Comparison of ENCODE assay signal across 9 cellular contexts in the genomic region with DNA sequence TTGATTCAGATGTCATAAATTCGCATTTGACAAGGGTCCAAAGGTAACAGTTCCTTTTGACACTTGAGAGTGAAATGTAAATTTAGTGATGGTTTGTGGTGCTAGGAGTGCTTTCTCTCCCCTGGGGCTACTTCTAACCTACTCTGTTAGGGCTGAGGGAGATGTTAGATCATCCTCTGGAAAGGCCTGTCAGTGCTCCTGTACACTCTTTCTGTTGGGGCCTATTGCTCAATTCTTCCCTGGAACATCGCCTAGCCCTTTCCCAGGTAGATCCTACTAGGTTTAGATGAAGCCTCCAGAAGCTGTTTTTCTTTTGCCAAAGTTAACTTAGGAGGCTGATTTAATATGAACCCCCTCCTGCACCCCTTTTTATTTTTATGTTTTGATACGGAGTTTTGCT. TPM values are rescaled to one million over a fixed set of nuclear protein-coding genes. Genes with fewer than 3 reads are reported as not detected.
DNase-seq lines count a peak whose midpoint lies in the region; ATAC-seq and TF ChIP-seq lines count a peak whose summit lies in the region.
"Had no signal": no experiment of that assay in that cellular context is flagged by ENCODE, and none has a peak within 500 bp of the region (broad histone marks: within the 10 kb centered on the region; RNA-seq: fewer than 3 reads in every experiment).

No MANE protein-coding gene starts in this region.

- H3K4me1 ChIP-seq in DND-41 (ENCODE audit: insufficient read depth, low read length) (peaks cover 28% of the 10 kb centered on the region), adrenal gland (replicated peaks in 1 of 2) (peaks cover 0 to 15% of the 10 kb centered on the region in 2 donors), aorta (ENCODE audit: control insufficient read depth in 1 of 2, insufficient read depth in 2 of 2, low read length in 2 of 2) (no peaks in the 10 kb centered on the region)
- H3K4me1 ChIP-seq: foreskin keratinocyte had no signal

- H3K27me3 Mint-ChIP-seq in natural killer cell (ENCODE audit: low read depth in 2 of 2): no peaks in the 10 kb centered on the region

- peaks cover 9% of the 10 kb centered on the region; the same call in 1 of the 2 replicates for H4K20me1 ChIP-seq in DND-41 (ENCODE audit: insufficient read depth, low read length)

- no peak overlapping the region for H2AFZ ChIP-seq in DND-41 (ENCODE audit: low read depth, low read length)

- peaks cover 65% of the 10 kb centered on the region for H3K79me2 ChIP-seq in DND-41 (ENCODE audit: insufficient read depth, low read length)

- H3K9me3 ChIP-seq in DND-41 (ENCODE audit: insufficient read depth, low read length, severe bottlenecking): no peaks in the 10 kb centered on the region
- H3K9me3 ChIP-seq in adrenal gland (replicated peaks in 1 of 3): no peaks in the 10 kb centered on the region
- no peaks in the 10 kb centered on the region for H3K9me3 ChIP-seq in aorta (ENCODE audit: control insufficient read depth, low read length)

- peaks cover 20 to 34% of the 10 kb centered on the region in 2 donors for H3K4me1 Mint-ChIP-seq in natural killer cell

- peak overlapping the region; percentile 90 to 93 for H3K27ac Mint-ChIP-seq in natural killer cell

- TF ChIP-seq POLR2A in adrenal gland (IDR thresholded peaks at IDR 0.05): no peak

- H3K36me3 ChIP-seq in DND-41 (ENCODE audit: insufficient read depth, low read length): peaks cover 15% of the 10 kb centered on the region
- H3K36me3 ChIP-seq in adrenal gland (replicated peaks in 1 of 2): peaks cover 0 to 6% of the 10 kb centered on the region in 2 donors
- no peaks in the 10 kb centered on the region for H3K36me3 ChIP-seq in aorta (ENCODE audit: control insufficient read depth in 1 of 2, insufficient read depth in 2 of 2, low read length in 1 of 2)

- H3K4me3 Mint-ChIP-seq in natural killer cell: peak overlapping the region; percentile 90

- 72 to 83% (median 79%) methylated on average over 3 of the region's 3 CpGs for WGBS in adrenal gland, 4 donors
- WGBS in aorta, 2 donors: 71 to 76% methylated on average over 3 of the region's 3 CpGs

- H3K4me3 ChIP-seq in DND-41 (ENCODE audit: low read depth in 1 of 2, low read length in 2 of 2): peak overlapping the region in 1 of 2 experiments; percentile 86; a peak in 3 of 4 replicates
- H3K4me3 ChIP-seq in adrenal gland: peak overlapping the region in 1 of 4 donors; percentile 92
- no peak overlapping the region for H3K4me3 ChIP-seq in aorta (ENCODE audit: low read length in 2 of 2)

- TF ChIP-seq CTCF in DND-41 (IDR thresholded peaks at IDR 0.05; ENCODE audit: borderline replicate concordance, extremely low read depth, low read length, poor library complexity, severe bottlenecking): no peak
- no peak for TF ChIP-seq CTCF in adrenal gland (IDR thresholded peaks at IDR 0.05)
- no peak for TF ChIP-seq CTCF in natural killer cell (IDR thresholded peaks at IDR 0.05)

- H3K27ac ChIP-seq in DND-41 (ENCODE audit: low read length): peak overlapping the region; percentile 85
- peak overlapping the region in 4 of 5 donors; percentile 90 to 100 (median 92) for H3K27ac ChIP-seq in adrenal gland
- H3K27ac ChIP-seq in aorta (ENCODE audit: low read depth in 1 of 2, low read length in 2 of 2): no peak overlapping the region
- H3K27ac ChIP-seq: foreskin keratinocyte had no signal

- no peaks in the 10 kb centered on the region for H3K9me3 Mint-ChIP-seq in natural killer cell

- H3K4me2 ChIP-seq in DND-41 (ENCODE audit: insufficient read depth, low read length): peak overlapping the region; percentile 97

- ATAC-seq in DND-41 (ENCODE audit: insufficient read depth, low read depth): no peak
- peak; percentile 4 for ATAC-seq in HG03378 (IDR thresholded peaks at IDR 0.05; ENCODE audit: unreplicated experiment)
- no peak for ATAC-seq in natural killer cell
- no peak for ATAC-seq in aorta (ENCODE audit: low FRiP score)
- ATAC-seq in GM21367 (IDR thresholded peaks at IDR 0.05; ENCODE audit: unreplicated experiment): no peak
- ATAC-seq in GM21423 (IDR thresholded peaks at IDR 0.05; ENCODE audit: unreplicated experiment): no peak

- no peaks in the 10 kb centered on the region for H3K27me3 ChIP-seq in DND-41 (ENCODE audit: insufficient read depth, low read length, poor library complexity)
- no peaks in the 10 kb centered on the region for H3K27me3 ChIP-seq in adrenal gland
- H3K27me3 ChIP-seq in aorta (ENCODE audit: control insufficient read depth in 1 of 2, insufficient read depth in 2 of 2, low read length in 1 of 2): no peaks in the 10 kb centered on the region
- H3K27me3 ChIP-seq: foreskin keratinocyte had no signal

- H3K36me3 Mint-ChIP-seq in natural killer cell: peaks cover 4% of the 10 kb centered on the region

- intact Hi-C loops in adrenal gland (cut with DNase I) (no loop called here), natural killer cell (cut with micrococcal nuclease) (loop anchor here (2.0 kb wide), 3 partner anchors 109 to 611 kb away; a partner anchor contains a TSS), aorta (cut with DNase I) (loop anchor here (2.0 to 5.0 kb wide), 5 partner anchors 54 to 499 kb away; a partner anchor contains a TSS)

- H3K9ac ChIP-seq in DND-41 (ENCODE audit: low read depth, low read length): peak overlapping the region; percentile 69

- DNase-seq in DND-41 (no peak), adrenal gland (peak in 1 of 7 donors; percentile 16), natural killer cell (no peak), aorta (no peak), putamen (ENCODE audit: low spot score) (no peak)

RNA-seq across cellular contexts. Expression of a gene that starts 1.4 kb away (rescaled TPM):
- total RNA-seq in adrenal gland (100 to 1,000 TPM; 113 to 247 (median 137) TPM), natural killer cell (10 to 100 TPM; 17.7 to 19.9 (median 17.8) TPM), aorta (10 to 100 TPM; 16.4 to 18.7 TPM)
- polyA plus RNA-seq in adrenal gland (100 to 1,000 TPM in 1 of 3 donors, 10 to 100 TPM in 2; 24.6 to 156 (median 61.1) TPM), aorta (10 to 100 TPM; 11.5 to 15.0 TPM)

RNA-seq across cellular contexts. Expression of a gene that starts 55.4 kb away (rescaled TPM):
- 10 to 100 TPM; 17.2 to 36.0 (median 26.5) TPM for total RNA-seq in adrenal gland
- 10 to 100 TPM in 1 of 3 donors, 1 to 10 TPM in 2; 4.0 to 18.7 (median 6.0) TPM for polyA plus RNA-seq in adrenal gland
- total RNA-seq in natural killer cell: 100 to 1,000 TPM; 104 to 114 (median 110) TPM
- total RNA-seq in aorta: 10 to 100 TPM; 27.7 to 33.9 TPM
- 1 to 10 TPM; 4.9 to 6.2 TPM for polyA plus RNA-seq in aorta

Comparison
In these comparisons a context has a peak if more than half of its experiments do, and no peak if none do; other contexts are left out.
1. H3K27ac ChIP-seq: peak in DND-41 (single experiment) and adrenal gland (4 of 5); none in aorta (0 of 2).
2. RNA of a gene that starts 1.4 kb away (total RNA-seq): 113 to 247 TPM in adrenal gland; 16.4 to 18.7 TPM in aorta and 17.7 to 19.9 TPM in natural killer cell; every median in the first group is over 4 times any median in the second.
3. intact Hi-C loops: an anchor here in natural killer cell (2.0 kb wide) and aorta (2.0 to 5.0 kb wide); none called in adrenal gland.